In genomic region chr14:71324767-71325272, GRCh38 we compare ENCODE assay signal across 1 cellular context.
TF ChIP-seq lines count a peak whose summit lies in the region.

No MANE protein-coding gene starts in this region.

TF ChIP-seq in HepG2, 621 proteins besides CTCF, POLR2A, EP300 and RAD21:
- no peak for TF ChIP-seq ZHX2 (IDR thresholded peaks at IDR 0.05; ENCODE audit: low read depth)
- TF ChIP-seq ZHX2 (CRISPR knock-in tag; IDR thresholded peaks at IDR 0.05; ENCODE audit: borderline replicate concordance) = no peak
- TF ChIP-seq ZNF773 (CRISPR knock-in tag; IDR thresholded peaks at IDR 0.05; ENCODE audit: borderline replicate concordance) = no peak
- no peak for TF ChIP-seq ATM (IDR thresholded peaks at IDR 0.05; ENCODE audit: borderline replicate concordance)
- no peak for TF ChIP-seq TBP (CRISPR knock-in tag; IDR thresholded peaks at IDR 0.05)
- peak; percentile 56 for TF ChIP-seq CEBPG (CRISPR knock-in tag; IDR thresholded peaks at IDR 0.05)
- TF ChIP-seq CENPT (CRISPR knock-in tag; IDR thresholded peaks at IDR 0.05; ENCODE audit: low read depth) = no peak
- TF ChIP-seq GABPA (IDR thresholded peaks at IDR 0.05; ENCODE audit: low read depth, low read length) = no peak
- TF ChIP-seq GABPA (CRISPR knock-in tag; IDR thresholded peaks at IDR 0.05; ENCODE audit: low read depth) = peak; percentile 42; the same call in 1 of the 2 replicates
- TF ChIP-seq ZNF552 (CRISPR knock-in tag; IDR thresholded peaks at IDR 0.05; ENCODE audit: borderline replicate concordance) = no peak
- TF ChIP-seq TCF7L2 (IDR thresholded peaks at IDR 0.05; ENCODE audit: low read depth, low read length) = no peak
- no peak for TF ChIP-seq ZNF34 (CRISPR knock-in tag; IDR thresholded peaks at IDR 0.05; ENCODE audit: borderline replicate concordance)
- TF ChIP-seq ZNF790 (CRISPR knock-in tag; IDR thresholded peaks at IDR 0.05; ENCODE audit: borderline replicate concordance) = no peak
- TF ChIP-seq ISX (CRISPR knock-in tag; conservative IDR thresholded peaks at IDR 0.05) = no peak
- 0 out of 2 replicates have a peak, but pooled peaks have one; percentile 54 for TF ChIP-seq ZNF317 (CRISPR knock-in tag; IDR thresholded peaks at IDR 0.05)
- 0 out of 2 replicates have a peak, but pooled peaks have one; percentile 17 for TF ChIP-seq ZNF644 (CRISPR knock-in tag; IDR thresholded peaks at IDR 0.05; ENCODE audit: low read depth)
- TF ChIP-seq GZF1 (CRISPR knock-in tag; IDR thresholded peaks at IDR 0.05) = no peak
- TF ChIP-seq ZMYM4 (CRISPR knock-in tag; IDR thresholded peaks at IDR 0.05) = peak; percentile 65
- no peak for TF ChIP-seq ZKSCAN5 (CRISPR knock-in tag; IDR thresholded peaks at IDR 0.05)
- TF ChIP-seq DR1 (CRISPR knock-in tag; IDR thresholded peaks at IDR 0.05) = no peak
- no peak for TF ChIP-seq BCLAF1 (IDR thresholded peaks at IDR 0.05)
- peak; percentile 88 for TF ChIP-seq CEBPB (IDR thresholded peaks at IDR 0.05; ENCODE audit: borderline replicate concordance, low read depth, low read length)
- TF ChIP-seq ZNF446 (CRISPR knock-in tag; IDR thresholded peaks at IDR 0.05) = no peak
- TF ChIP-seq RBAK (CRISPR knock-in tag; IDR thresholded peaks at IDR 0.05) = no peak
- no peak for TF ChIP-seq MIXL1 (CRISPR knock-in tag; IDR thresholded peaks at IDR 0.05)
- TF ChIP-seq YEATS4 (CRISPR knock-in tag; IDR thresholded peaks at IDR 0.05; ENCODE audit: borderline replicate concordance) = no peak
- TF ChIP-seq ZBTB25 (CRISPR knock-in tag; IDR thresholded peaks at IDR 0.05) = no peak
- no peak for TF ChIP-seq CHD4 (IDR thresholded peaks at IDR 0.05; ENCODE audit: borderline replicate concordance, low read length)
- no peak for TF ChIP-seq FOXM1 (CRISPR knock-in tag; IDR thresholded peaks at IDR 0.05)
- TF ChIP-seq TIGD3 (CRISPR knock-in tag; IDR thresholded peaks at IDR 0.05; ENCODE audit: borderline replicate concordance) = no peak
- 0 out of 2 replicates have a peak, but pooled peaks have one; percentile 11 for TF ChIP-seq RXRB (CRISPR knock-in tag; IDR thresholded peaks at IDR 0.05; ENCODE audit: borderline replicate concordance)
